In the genomic region with DNA sequence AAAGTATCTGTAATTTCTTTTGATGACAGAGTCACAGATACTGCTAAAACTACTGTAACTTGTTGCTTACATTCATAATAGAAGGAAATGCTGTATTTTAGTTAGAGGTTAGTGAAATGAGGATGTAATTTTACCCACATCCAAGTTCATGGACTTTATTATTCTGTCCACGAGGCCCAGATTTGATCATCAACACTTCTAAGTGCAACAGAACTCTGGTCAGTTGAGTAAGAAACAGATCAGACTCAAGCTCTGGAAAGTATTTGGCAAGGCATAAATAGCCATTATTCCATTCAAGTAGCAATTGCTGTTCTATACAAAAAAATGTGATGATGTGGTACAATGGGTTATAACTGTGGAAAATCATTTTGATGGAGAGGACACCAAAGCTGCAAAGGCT, we compare ENCODE assay signal across 9 cellular contexts.
"Had no signal": no experiment of that assay in that cellular context is flagged by ENCODE, and none has a peak within 500 bp of the region (broad histone marks: within the 10 kb centered on the region; RNA-seq: fewer than 3 reads in every experiment).

No MANE protein-coding gene starts in this region.

- DNase-seq: GM23248, GOT3, H7, HFFc6, IMR-90 had no signal

- H3K36me3 ChIP-seq: HAP-1 had no signal

- ATAC-seq: HCT116, K562 had no signal

- H3K27ac ChIP-seq: GM23248, HL-60 had no signal

- H3K9ac ChIP-seq: GM23248 had no signal

- H3K9me3 ChIP-seq: HAP-1 had no signal

- H3K4me3 ChIP-seq: GM23248, HAP-1, K562 had no signal

- H3K27ac Mint-ChIP-seq: HFFc6 had no signal

- H3K9me3 Mint-ChIP-seq: HFFc6 had no signal

- H3K4me3 Mint-ChIP-seq: HFFc6 had no signal
